In genomic region chrX:149520636-149521277, GRCh38 we compare ENCODE assay signal across 12 cellular contexts. TPM values are rescaled to one million over a fixed set of nuclear protein-coding genes. Genes with fewer than 3 reads are reported as not detected.
"Had no signal": no experiment of that assay in that cellular context is flagged by ENCODE, and none has a peak within 500 bp of the region (broad histone marks: within the 10 kb centered on the region; RNA-seq: fewer than 3 reads in every experiment).

No MANE protein-coding gene starts in this region.

RNA-seq across cellular contexts. Expression of gene HSFX3, which starts 29.0 kb away (rescaled TPM):
- total RNA-seq: colonic mucosa, kidney, left lobe of liver, lung, occipital lobe, renal cortical epithelial cell, sigmoid colon, subcutaneous adipose tissue, thyroid gland, ureter had no signal
- polyA plus RNA-seq: esophagus, lung, neural cell, sigmoid colon had no signal
